ENCODE assay signal across 8 cellular contexts in genomic region chr20:36808317-36809257, GRCh38. TPM values are rescaled to one million over a fixed set of nuclear protein-coding genes. Genes with fewer than 3 reads are reported as not detected.
DNase-seq lines count a peak whose midpoint lies in the region; TF ChIP-seq lines count a peak whose summit lies in the region.

No MANE protein-coding gene starts in this region.

- no peak overlapping the region for H3K9ac ChIP-seq in OCI-LY3 (ENCODE audit: low read length)

- H3K4me3 ChIP-seq in OCI-LY3 (ENCODE audit: low read length) (no peak overlapping the region), osteoblast (ENCODE audit: insufficient read depth, low read length) (no peak overlapping the region), transverse colon (no peak overlapping the region)

- H3K36me3 ChIP-seq in OCI-LY3 (replicated peaks; ENCODE audit: low read depth, low read length): peaks cover 16% of the 10 kb centered on the region
- peaks cover 70% of the 10 kb centered on the region for H3K36me3 ChIP-seq in osteoblast (ENCODE audit: insufficient read depth, low read length)
- H3K36me3 ChIP-seq in transverse colon: peaks cover 0 to 23% (median 0%) of the 10 kb centered on the region in 4 donors

- no peak for TF ChIP-seq EP300 in transverse colon (IDR thresholded peaks at IDR 0.05; ENCODE audit: low read depth)

- H3K4me1 ChIP-seq in OCI-LY3 (ENCODE audit: low read length) (no peaks in the 10 kb centered on the region), osteoblast (ENCODE audit: insufficient read depth, low read length) (peaks cover 13% of the 10 kb centered on the region), transverse colon (peaks cover 4 to 20% (median 12%) of the 10 kb centered on the region in 4 donors)

- in situ Hi-C loops in transverse colon (cut with MboI; ENCODE audit: low pct_ligation_motif_present in 1 of 4, low pct_unique_long_range_greater_than_20kb in 1 of 4, low sequenced_read_pairs in 3 of 4): no loop called here

- H3K79me2 ChIP-seq in OCI-LY3 (ENCODE audit: low read length) (no peaks in the 10 kb centered on the region), osteoblast (ENCODE audit: insufficient read depth, low read length) (peaks cover 21% of the 10 kb centered on the region)

- H3K27me3 ChIP-seq in OCI-LY3 (ENCODE audit: low read depth, low read length): no peaks in the 10 kb centered on the region
- no peaks in the 10 kb centered on the region for H3K27me3 ChIP-seq in osteoblast (ENCODE audit: insufficient read depth, low read length)
- H3K27me3 ChIP-seq in transverse colon: no peaks in the 10 kb centered on the region

- no peak for TF ChIP-seq POLR2A in transverse colon (IDR thresholded peaks at IDR 0.05)

- no peak overlapping the region for H2AFZ ChIP-seq in OCI-LY3 (ENCODE audit: low read depth, low read length)
- no peak overlapping the region for H2AFZ ChIP-seq in osteoblast (ENCODE audit: low read length)

- 68 to 93% methylated on average over 3 to 19 of the region's 19 CpGs for WGBS in transverse colon (ENCODE audit: low coverage in 1 of 2), 2 donors

- DNase-seq in NCI-H1436 (lab: John Stamatoyannopoulos, UW): peak; percentile 31
- no peak for DNase-seq in NCI-H1436 treated with DMSO at 0.1 percent for 48 hours (lab: John Stamatoyannopoulos, UW)
- DNase-seq in activated T-cell treated with anti-CD3 and anti-CD28 coated beads for 4 hours: peak; percentile 62
- DNase-seq in fibroblast of gingiva (ENCODE audit: low read depth): peak; percentile 84
- DNase-seq in osteoblast (ENCODE audit: insufficient read length, low spot score, missing footprints): peak; percentile 97
- peak; percentile 88 for DNase-seq in transverse colon
- DNase-seq in NCI-H128 (lab: John Stamatoyannopoulos, UW; ENCODE audit: unreplicated experiment): no peak

- TF ChIP-seq CTCF in OCI-LY3 (IDR thresholded peaks at IDR 0.05; ENCODE audit: low read depth, low read length) (peak; percentile 94), osteoblast (IDR thresholded peaks at IDR 0.05; ENCODE audit: extremely low read depth, low read depth, low read length) (peak; percentile 89), transverse colon (IDR thresholded peaks at IDR 0.05) (peak; percentile 73 to 81 (median 79))

- H3K9me3 ChIP-seq in OCI-LY3 (ENCODE audit: insufficient read depth, low read length) (no peaks in the 10 kb centered on the region), osteoblast (ENCODE audit: low read depth, low read length) (no peaks in the 10 kb centered on the region), transverse colon (no peaks in the 10 kb centered on the region)

- H3K4me2 ChIP-seq in OCI-LY3 (ENCODE audit: low read length): no peak overlapping the region
- H3K4me2 ChIP-seq in osteoblast (ENCODE audit: insufficient read depth, low read length): no peak overlapping the region

- H3K27ac ChIP-seq in OCI-LY3 (ENCODE audit: low read length) (no peak overlapping the region), osteoblast (ENCODE audit: low read depth, low read length) (peak overlapping the region; percentile 81), transverse colon (peak overlapping the region; percentile 52 to 68 (median 64))

- H4K20me1 ChIP-seq in OCI-LY3 (ENCODE audit: insufficient read depth, low read length) (no peaks in the 10 kb centered on the region), osteoblast (ENCODE audit: insufficient read depth, low read length) (peaks cover 13% of the 10 kb centered on the region)

- intact Hi-C loops in transverse colon (cut with DNase I; ENCODE audit: low total_unique reads): loop anchor here (10.0 kb wide), 1 partner anchor 76 kb away; no protein-coding TSS in a partner anchor

RNA-seq across cellular contexts. Expression of gene DSN1, which starts 35.0 kb away (rescaled TPM):
- 8.0 and 9.7 TPM in 2 replicates for total RNA-seq in osteoblast
- 1 to 10 TPM in 3 of 4 donors, under 1 TPM in 1; 0.40 to 9.8 (median 5.1) TPM for total RNA-seq in transverse colon

Comparison
In these comparisons a context has a peak if more than half of its experiments do, and no peak if none do; other contexts are left out.
1. DNase-seq: peak in NCI-H1436 (single experiment), activated T-cell treated with anti-CD3 and anti-CD28 coated beads for 4 hours (single experiment), fibroblast of gingiva (single experiment), osteoblast (single experiment) and transverse colon (single experiment); none in NCI-H1436 treated with DMSO at 0.1 percent for 48 hours (single experiment) and NCI-H128 (single experiment).
2. Peak in every context shown above with its lines, with median percentiles within 50 percentile points of each other: CTCF ChIP-seq.